Comparison of ENCODE assay signal across 12 cellular contexts in the genomic region with DNA sequence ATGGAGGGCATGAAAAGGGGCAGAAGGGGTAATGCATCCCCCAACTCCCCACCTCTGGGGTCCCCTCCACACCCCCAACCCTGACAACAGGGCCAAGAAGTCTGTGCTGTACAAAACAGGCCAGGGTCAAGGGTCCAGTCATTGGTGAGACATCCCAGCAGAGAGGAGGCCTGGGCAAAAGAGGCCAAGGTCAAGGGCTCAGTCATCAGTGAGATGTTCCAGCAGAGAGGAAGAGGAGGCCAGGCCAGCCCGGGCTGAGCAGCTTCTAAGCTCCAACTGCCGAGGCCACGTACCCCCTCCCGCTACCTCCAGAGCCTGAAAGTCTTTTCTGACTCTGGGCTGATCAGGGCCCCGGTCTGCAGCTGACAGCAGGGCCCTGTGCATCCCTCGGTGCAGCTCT. TPM values are rescaled to one million over a fixed set of nuclear protein-coding genes. Genes with fewer than 3 reads are reported as not detected.
DNase-seq lines count a peak whose midpoint lies in the region; ATAC-seq and TF ChIP-seq lines count a peak whose summit lies in the region.
"Had no signal": no experiment of that assay in that cellular context is flagged by ENCODE, and none has a peak within 500 bp of the region (broad histone marks: within the 10 kb centered on the region; RNA-seq: fewer than 3 reads in every experiment).

No MANE protein-coding gene starts in this region.

- no peak overlapping the region for H3K4me3 ChIP-seq in upper lobe of right lung
- H3K4me3 ChIP-seq: GM23248 had no signal

- H3K27ac Mint-ChIP-seq in WTC11 = no peak overlapping the region
- H3K27ac Mint-ChIP-seq in glutamatergic neuron (ENCODE audit: unreplicated experiment) = no peak overlapping the region
- H3K27ac Mint-ChIP-seq in stimulated activated memory B cell treated with anti-CD40 and anti-IgM and Interleukin-4, amounts not matched to agents 10 μg/mL and 1 μg/mL and 100 μg/mL, for 72 hours = no peak overlapping the region
- H3K27ac Mint-ChIP-seq: B cell; CD8-positive, alpha-beta T cell; IgD-negative memory B cell had no signal

- POLR2A ChIA-PET in WTC11 (lab: Charles Lee) = interaction anchor here (0.6 to 0.7 kb wide), 3 partner anchors 53 to 162 kb away, joined by 3 to 5 read pairs (median 3); a partner anchor contains a TSS

- peaks cover 49% of the 10 kb centered on the region for H3K27me3 Mint-ChIP-seq in WTC11 (ENCODE audit: low read depth)
- H3K27me3 Mint-ChIP-seq in glutamatergic neuron (ENCODE audit: unreplicated experiment) = peaks cover 9% of the 10 kb centered on the region
- peaks cover 45% of the 10 kb centered on the region for H3K27me3 Mint-ChIP-seq in stimulated activated memory B cell treated with anti-CD40 and anti-IgM and Interleukin-4, amounts not matched to agents 10 μg/mL and 1 μg/mL and 100 μg/mL, for 72 hours

- no peaks in the 10 kb centered on the region for H3K36me3 ChIP-seq in upper lobe of right lung

- peaks cover 9% of the 10 kb centered on the region for H3K4me1 ChIP-seq in upper lobe of right lung

- H3K9me3 Mint-ChIP-seq in WTC11 (no peaks in the 10 kb centered on the region), glutamatergic neuron (ENCODE audit: unreplicated experiment) (peaks cover 8% of the 10 kb centered on the region)
- no peaks in the 10 kb centered on the region for H3K9me3 Mint-ChIP-seq in stimulated activated memory B cell treated with anti-CD40 and anti-IgM and Interleukin-4, amounts not matched to agents 10 μg/mL and 1 μg/mL and 100 μg/mL, for 72 hours
- H3K9me3 Mint-ChIP-seq: CD8-positive, alpha-beta T cell; IgD-negative memory B cell had no signal

- TF ChIP-seq CTCF in WTC11 (IDR thresholded peaks at IDR 0.05) (no peak), glutamatergic neuron (IDR thresholded peaks at IDR 0.05; ENCODE audit: partially characterized antibody, unreplicated experiment) (no peak), upper lobe of right lung (IDR thresholded peaks at IDR 0.05) (no peak)

- H3K4me3 Mint-ChIP-seq in WTC11 = peak overlapping the region; percentile 54; the same call in 1 of the 2 replicates
- peak overlapping the region; percentile 82 for H3K4me3 Mint-ChIP-seq in glutamatergic neuron (ENCODE audit: unreplicated experiment)
- H3K4me3 Mint-ChIP-seq in stimulated activated memory B cell treated with anti-CD40 and anti-IgM and Interleukin-4, amounts not matched to agents 10 μg/mL and 1 μg/mL and 100 μg/mL, for 72 hours = no peak overlapping the region
- H3K4me3 Mint-ChIP-seq: B cell; CD8-positive, alpha-beta T cell had no signal

- peaks cover 11% of the 10 kb centered on the region for H3K4me1 Mint-ChIP-seq in WTC11
- H3K4me1 Mint-ChIP-seq in glutamatergic neuron (ENCODE audit: low read depth, unreplicated experiment) = peaks cover 10% of the 10 kb centered on the region
- H3K4me1 Mint-ChIP-seq in stimulated activated memory B cell treated with anti-CD40 and anti-IgM and Interleukin-4, amounts not matched to agents 10 μg/mL and 1 μg/mL and 100 μg/mL, for 72 hours = peaks cover 40% of the 10 kb centered on the region

- ATAC-seq in WTC11 (no peak), upper lobe of right lung (no peak), HG03045 (IDR thresholded peaks at IDR 0.05; ENCODE audit: unreplicated experiment) (no peak)
- ATAC-seq in stimulated activated memory B cell treated with anti-CD40 and anti-IgM and Interleukin-4, amounts not matched to agents 10 μg/mL and 1 μg/mL and 100 μg/mL, for 72 hours = peak; percentile 17

- intact Hi-C loops in upper lobe of right lung (cut with DNase I) = no loop called here

- DNase-seq in D341Med (ENCODE audit: low spot score) (peak; percentile 23), WTC11 (ENCODE audit: low spot score) (no peak), glutamatergic neuron (no peak), NOMO-1 treated with dmso at 0.1 percent for 144 hours (lab: John Stamatoyannopoulos, UW; ENCODE audit: unreplicated experiment) (no peak), upper lobe of right lung (no peak)

- peaks cover 27% of the 10 kb centered on the region for H3K27me3 ChIP-seq in upper lobe of right lung

- CTCF ChIA-PET in WTC11 (lab: Charles Lee) = interaction anchor here (0.5 to 7.4 kb wide), 46 partner anchors 9 to 317 kb away, joined by 3 to 162 read pairs (median 4); a partner anchor contains a TSS

- H3K27ac ChIP-seq in upper lobe of right lung = no peak overlapping the region
- H3K27ac ChIP-seq: C4-2B, GM23248 had no signal

- no peaks in the 10 kb centered on the region for H3K9me3 ChIP-seq in upper lobe of right lung

- H3K36me3 Mint-ChIP-seq in WTC11 (0 out of 2 replicates have a peak, but pooled peaks cover 2% of the 10 kb centered on the region), glutamatergic neuron (ENCODE audit: unreplicated experiment) (peaks cover 6% of the 10 kb centered on the region)
- no peaks in the 10 kb centered on the region for H3K36me3 Mint-ChIP-seq in stimulated activated memory B cell treated with anti-CD40 and anti-IgM and Interleukin-4, amounts not matched to agents 10 μg/mL and 1 μg/mL and 100 μg/mL, for 72 hours
- H3K36me3 Mint-ChIP-seq: CD8-positive, alpha-beta T cell; IgD-negative memory B cell had no signal

TF ChIP-seq in WTC11, 78 proteins besides CTCF, POLR2A, EP300 and RAD21:
- TF ChIP-seq GRHL2 (CRISPR knock-in tag; IDR thresholded peaks at IDR 0.05; ENCODE audit: insufficient replicate concordance, severe bottlenecking) = no peak
- TF ChIP-seq, protein P1, sequence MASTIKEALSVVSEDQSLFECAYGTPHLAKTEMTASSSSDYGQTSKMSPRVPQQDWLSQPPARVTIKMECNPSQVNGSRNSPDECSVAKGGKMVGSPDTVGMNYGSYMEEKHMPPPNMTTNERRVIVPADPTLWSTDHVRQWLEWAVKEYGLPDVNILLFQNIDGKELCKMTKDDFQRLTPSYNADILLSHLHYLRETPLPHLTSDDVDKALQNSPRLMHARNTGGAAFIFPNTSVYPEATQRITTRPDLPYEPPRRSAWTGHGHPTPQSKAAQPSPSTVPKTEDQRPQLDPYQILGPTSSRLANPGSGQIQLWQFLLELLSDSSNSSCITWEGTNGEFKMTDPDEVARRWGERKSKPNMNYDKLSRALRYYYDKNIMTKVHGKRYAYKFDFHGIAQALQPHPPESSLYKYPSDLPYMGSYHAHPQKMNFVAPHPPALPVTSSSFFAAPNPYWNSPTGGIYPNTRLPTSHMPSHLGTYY (CRISPR knock-in tag; IDR thresholded peaks at IDR 0.05) = no peak
- TF ChIP-seq ZNF232 (CRISPR knock-in tag; IDR thresholded peaks at IDR 0.05) = no peak
- TF ChIP-seq GTF2I (CRISPR knock-in tag; conservative IDR thresholded peaks at IDR 0.05) = no peak
- TF ChIP-seq OVOL2 (CRISPR knock-in tag; IDR thresholded peaks at IDR 0.05; ENCODE audit: borderline replicate concordance) = no peak
- no peak for TF ChIP-seq MXD4 (CRISPR knock-in tag; IDR thresholded peaks at IDR 0.05; ENCODE audit: borderline replicate concordance)
- no peak for TF ChIP-seq KAT7 (CRISPR knock-in tag; IDR thresholded peaks at IDR 0.05; ENCODE audit: borderline replicate concordance)
- TF ChIP-seq ZNF416 (CRISPR knock-in tag; IDR thresholded peaks at IDR 0.05) = no peak

RNA-seq across cellular contexts. Expression of a gene that starts 52.4 kb away (rescaled TPM):
- total RNA-seq in WTC11 (2021) (18.9 to 26.8 TPM (median 24.4 TPM) in 3 replicates), glutamatergic neuron (ENCODE audit: unreplicated experiment) (23.4 TPM), upper lobe of right lung (not detected)
- total RNA-seq: B cell; CD8-positive, alpha-beta T cell; GM23248 had no signal

Comparison
In these comparisons a context has a peak if more than half of its experiments do, and no peak if none do; other contexts are left out.
1. RNA of a gene that starts 52.4 kb away (total RNA-seq): 18.9 to 26.8 TPM in WTC11 and 23.4 TPM in glutamatergic neuron (single experiment); not detected in upper lobe of right lung (single experiment); every median in the first group is over 10 times any median in the second.